22 cellular contexts compared by ENCODE assay signal in the genomic region with DNA sequence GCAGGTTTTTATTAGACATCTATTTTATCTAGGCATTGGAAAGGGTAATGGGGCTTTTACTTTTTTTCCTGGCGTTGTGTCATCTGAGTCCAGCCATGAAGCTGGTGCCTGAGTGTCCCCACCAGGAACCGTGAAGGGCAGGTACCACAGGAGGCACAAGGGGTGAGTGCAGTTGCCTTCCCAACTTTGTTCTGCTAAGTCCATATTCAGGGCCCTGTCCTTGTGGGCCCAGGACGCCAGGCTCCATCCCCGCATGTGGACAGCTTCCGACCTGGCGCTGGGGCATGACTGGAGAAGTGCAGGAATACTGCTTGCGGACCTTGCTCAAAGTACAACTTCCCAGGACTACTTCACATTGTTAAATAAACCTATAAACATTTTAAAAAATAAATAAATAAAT.
"Had no signal": no experiment of that assay in that cellular context is flagged by ENCODE, and none has a peak within 500 bp of the region (broad histone marks: within the 10 kb centered on the region; RNA-seq: fewer than 3 reads in every experiment).

No MANE protein-coding gene starts in this region.

- H3K4me3 ChIP-seq: MG63, SJSA1, SK-N-MC had no signal

- H3K9me3 ChIP-seq: MG63, SJSA1 had no signal

- H3K27ac ChIP-seq: SK-N-MC had no signal

- ATAC-seq: HepG2 had no signal

- H3K27me3 ChIP-seq: MG63, SJSA1 had no signal

- DNase-seq: IMR-90, Karpas-422, KG1, MG63, NCI-H1092, NCI-H1105 treated with DMSO at 0.1 percent for 48 hours, NCI-H1417 treated with DMSO at 0.1 percent for 48 hours, NCI-H146, NCI-H1694 treated with DMSO at 0.1 percent for 48 hours, NCI-H1930, NCI-H2081, NCI-H2107, NCI-H2227 treated with DMSO at 0.1 percent for 48 hours, NCI-H524, NCI-H69, NCI-H774, Right ventricle myocardium superior, RPMI8226, SIG-M5 had no signal

- H3K36me3 ChIP-seq: MG63, SJSA1 had no signal
